33 cellular contexts compared by ENCODE assay signal in the genomic region with DNA sequence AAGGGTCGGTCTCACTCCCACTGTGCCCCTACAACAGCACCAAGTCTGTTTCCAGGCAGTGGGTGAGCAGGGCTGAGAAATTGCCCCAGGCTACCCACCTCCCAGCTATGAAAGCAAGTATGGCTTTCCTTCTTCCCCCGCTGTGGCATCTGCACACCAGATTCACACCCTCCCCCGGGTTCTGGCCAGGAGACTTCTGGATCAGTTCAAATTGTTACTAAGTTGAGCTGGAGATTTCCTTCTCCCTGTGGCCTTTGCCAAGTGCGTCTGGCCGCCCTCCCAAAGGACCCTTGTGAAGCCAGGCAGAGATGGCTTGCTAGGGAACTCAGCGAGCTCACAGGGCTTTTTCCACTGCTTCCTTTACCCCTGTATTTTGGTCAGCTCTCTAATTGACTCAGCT.
"Had no signal": no experiment of that assay in that cellular context is flagged by ENCODE, and none has a peak within 500 bp of the region (broad histone marks: within the 10 kb centered on the region; RNA-seq: fewer than 3 reads in every experiment).

No MANE protein-coding gene starts in this region.

- H3K4me1 ChIP-seq: adrenal gland, body of pancreas, breast epithelium had no signal

- ATAC-seq: activated CD8-positive, alpha-beta T cell treated with anti-CD3 and anti-CD28 coated beads for 36 hours; activated naive CD4-positive, alpha-beta T cell treated with anti-CD3 and anti-CD28 coated beads, Interleukin-2, amount 50 U/mL, for 72 hours; activated T-cell treated with anti-CD3 and anti-CD28 coated beads, Interleukin-2, amount 50 U/mL, for 4 hours; activated T-cell treated with anti-CD3 and anti-CD28 coated beads, Interleukin-2, amount 50 U/mL, for 72 hours; activated T-helper 17 cell treated with anti-CD3 and anti-CD28 coated beads, Interleukin-2, amount 50 U/mL, for 72 hours; body of pancreas had no signal

- H3K27ac ChIP-seq: adrenal gland, body of pancreas, brain microvascular endothelial cell, breast epithelium, VCaP had no signal

- H3K27me3 ChIP-seq: adrenal gland, body of pancreas, brain microvascular endothelial cell, breast epithelium had no signal

- H3K36me3 ChIP-seq: adrenal gland, brain microvascular endothelial cell, breast epithelium had no signal

- DNase-seq: activated B cell treated with CpG ODN at 0.5 μM for 24 hours; activated CD4-positive, alpha-beta memory T cell treated with anti-CD3 and anti-CD28 coated beads for 36 hours; activated CD4-positive, alpha-beta T cell treated with anti-CD3 and anti-CD28 coated beads for 4 hours; activated CD4-positive, alpha-beta T cell treated with anti-CD3 and anti-CD28 coated beads, Interleukin-2, amount 10 ng/mL, durations not matched to agents 24 days and 14 days; activated CD4-positive, alpha-beta T cell treated with anti-CD3 and anti-CD28 coated beads, Interleukin-2, amount 50 U/mL, for 1 hour; activated CD4-positive, alpha-beta T cell treated with anti-CD3 and anti-CD28 coated beads, Interleukin-2, amount 50 U/mL, for 4 hours; activated CD4-positive, CD25-positive, alpha-beta regulatory T cell treated with anti-CD3 and anti-CD28 coated beads, Interleukin-2, amount 50 U/mL, for 72 hours; activated CD8-positive, alpha-beta memory T cell treated with anti-CD3 and anti-CD28 coated beads, Interleukin-2, amount 50 U/mL, for 4 hours; activated CD8-positive, alpha-beta T cell treated with anti-CD3 and anti-CD28 coated beads for 36 hours; activated effector memory CD4-positive, alpha-beta T cell treated with anti-CD3 and anti-CD28 coated beads, Interleukin-2, amount 50 U/mL, for 16 hours; activated gamma-delta T cell treated with Interleukin-2 at 50 U/mL for 16 hours; activated naive CD4-positive, alpha-beta T cell; activated naive CD4-positive, alpha-beta T cell treated with anti-CD3 and anti-CD28 coated beads for 36 hours; activated naive CD4-positive, alpha-beta T cell treated with anti-CD3 and anti-CD28 coated beads, Interleukin-2, amount 50 U/mL, for 16 hours; activated naive CD8-positive, alpha-beta T cell treated with anti-CD3 and anti-CD28 coated beads for 36 hours; activated T-cell treated with anti-CD3 and anti-CD28 coated beads for 4 hours; activated T-cell treated with anti-CD3 and anti-CD28 coated beads, Interleukin-2, amount 50 U/mL, for 1 hour; activated T-cell treated with anti-CD3 and anti-CD28 coated beads, Interleukin-2, amount 50 U/mL, for 4 hours; activated T-cell treated with anti-CD3 and anti-CD28 coated beads, Interleukin-2, amount 50 U/mL, for 72 hours; adrenal gland; amniotic stem cell; aorta; body of pancreas; brain microvascular endothelial cell; central memory CD4-positive, alpha-beta T cell; T-helper 2 cell; T-helper 9 cell had no signal

- H3K9me3 ChIP-seq: adrenal gland, body of pancreas, breast epithelium had no signal

- FAIRE-seq: astrocyte, TTC549 had no signal

- H3K4me3 ChIP-seq: adrenal gland, body of pancreas, breast epithelium had no signal
